In genomic region chr1:41919131-41919530, GRCh38 we compare ENCODE assay signal across 8 cellular contexts. TPM values are rescaled to one million over a fixed set of nuclear protein-coding genes. Genes with fewer than 3 reads are reported as not detected.
DNase-seq lines count a peak whose midpoint lies in the region; ATAC-seq, FAIRE-seq and TF ChIP-seq lines count a peak whose summit lies in the region.
"Had no signal": no experiment of that assay in that cellular context is flagged by ENCODE, and none has a peak within 500 bp of the region (broad histone marks: within the 10 kb centered on the region; RNA-seq: fewer than 3 reads in every experiment).

No MANE protein-coding gene starts in this region.

- no peak for FAIRE-seq in pancreas (lab: Jason Lieb, UNC)

- H3K4me3 ChIP-seq in HUES48 (ENCODE audit: low read depth, low read length), result peak overlapping the region; percentile 50
- H3K4me3 ChIP-seq in body of pancreas, result no peak overlapping the region
- no peak overlapping the region for H3K4me3 ChIP-seq in mucosa of descending colon
- no peak overlapping the region for H3K4me3 ChIP-seq in pancreas

- H3K27me3 Mint-ChIP-seq in Calu3 (ENCODE audit: unreplicated experiment) (no peaks in the 10 kb centered on the region), neural crest cell (ENCODE audit: low read depth) (peaks cover 32% of the 10 kb centered on the region)
- peaks cover 2% of the 10 kb centered on the region for H3K27me3 Mint-ChIP-seq in activated naive CD8-positive, alpha-beta T cell treated with anti-CD3 and anti-CD28 coated beads, Interleukin-2, amount 50 U/mL, for 24 hours

- TF ChIP-seq POLR2A in body of pancreas (IDR thresholded peaks at IDR 0.05), result no peak

- H3K36me3 ChIP-seq in HUES48 (ENCODE audit: control insufficient read depth, insufficient read depth, low read length) (no peaks in the 10 kb centered on the region), body of pancreas (replicated peaks in 1 of 2; ENCODE audit: insufficient read depth in 1 of 2, low read depth in 2 of 2) (no peaks in the 10 kb centered on the region), mucosa of descending colon (ENCODE audit: low read depth) (no peaks in the 10 kb centered on the region), pancreas (no peaks in the 10 kb centered on the region)
- H3K36me3 ChIP-seq: SJCRH30 had no signal

- no peak for DNase-seq in Calu3
- no peak for DNase-seq in activated naive CD8-positive, alpha-beta T cell treated with anti-CD3 and anti-CD28 coated beads, Interleukin-2, amount 50 U/mL, for 24 hours
- no peak for DNase-seq in neural crest cell (ENCODE audit: low read depth, low spot score)
- DNase-seq in body of pancreas, result no peak
- DNase-seq in mucosa of descending colon, result no peak
- DNase-seq in pancreas, result no peak

- peaks cover 34% of the 10 kb centered on the region for H3K36me3 Mint-ChIP-seq in Calu3 (ENCODE audit: insufficient read depth, unreplicated experiment)
- peaks cover 2% of the 10 kb centered on the region for H3K36me3 Mint-ChIP-seq in activated naive CD8-positive, alpha-beta T cell treated with anti-CD3 and anti-CD28 coated beads, Interleukin-2, amount 50 U/mL, for 24 hours (ENCODE audit: low read depth)
- H3K36me3 Mint-ChIP-seq in neural crest cell (ENCODE audit: low read depth), result no peaks in the 10 kb centered on the region

- H3K4me1 Mint-ChIP-seq in Calu3 (ENCODE audit: low read depth, unreplicated experiment) (peaks cover 54% of the 10 kb centered on the region), neural crest cell (peaks cover 35% of the 10 kb centered on the region)
- H3K4me1 Mint-ChIP-seq in activated naive CD8-positive, alpha-beta T cell treated with anti-CD3 and anti-CD28 coated beads, Interleukin-2, amount 50 U/mL, for 24 hours, result peaks cover 62% of the 10 kb centered on the region

- no peak for ATAC-seq in activated naive CD8-positive, alpha-beta T cell treated with anti-CD3 and anti-CD28 coated beads, Interleukin-2, amount 50 U/mL, for 24 hours
- ATAC-seq in body of pancreas (no peak), mucosa of descending colon (no peak), pancreas (no peak)

- intact Hi-C loops in Calu3 (cut with micrococcal nuclease; ENCODE audit: unreplicated experiment) (loop anchor here (10.0 kb wide), 1 partner anchor 116 kb away; no protein-coding TSS in a partner anchor), body of pancreas (cut with DNase I) (no loop called here), mucosa of descending colon (cut with DNase I, micrococcal nuclease) (no loop called here), pancreas (cut with DNase I) (no loop called here)

- H3K27ac Mint-ChIP-seq in Calu3 (ENCODE audit: unreplicated experiment) (peak overlapping the region; percentile 58), neural crest cell (ENCODE audit: unreplicated experiment) (no peak overlapping the region)
- H3K27ac Mint-ChIP-seq in activated naive CD8-positive, alpha-beta T cell treated with anti-CD3 and anti-CD28 coated beads, Interleukin-2, amount 50 U/mL, for 24 hours, result peak overlapping the region; percentile 84

- H3K9me3 ChIP-seq in HUES48 (ENCODE audit: control insufficient read depth, insufficient read depth, low read length) (no peaks in the 10 kb centered on the region), body of pancreas (no peaks in the 10 kb centered on the region), mucosa of descending colon (no peaks in the 10 kb centered on the region), pancreas (no peaks in the 10 kb centered on the region)
- H3K9me3 ChIP-seq: SJCRH30 had no signal

- no TSS peak for BruUV-seq in Calu3 (replicated peaks; lab: Mats Ljungman, UMichigan)

- peak overlapping the region; percentile 80 for H3K4me3 Mint-ChIP-seq in Calu3 (ENCODE audit: low read depth, unreplicated experiment)
- peak overlapping the region; percentile 84 for H3K4me3 Mint-ChIP-seq in activated naive CD8-positive, alpha-beta T cell treated with anti-CD3 and anti-CD28 coated beads, Interleukin-2, amount 50 U/mL, for 24 hours
- H3K4me3 Mint-ChIP-seq in neural crest cell, result peak overlapping the region; percentile 91

- peaks cover 26% of the 10 kb centered on the region for H3K4me1 ChIP-seq in HUES48 (ENCODE audit: control insufficient read depth, insufficient read depth, low read length)
- H3K4me1 ChIP-seq in body of pancreas, result peaks cover 28% of the 10 kb centered on the region
- H3K4me1 ChIP-seq in mucosa of descending colon (ENCODE audit: low read depth), result peaks cover 13% of the 10 kb centered on the region
- peaks cover 0 to 12% (median 0%) of the 10 kb centered on the region in 3 donors for H3K4me1 ChIP-seq in pancreas

- H3K27ac ChIP-seq in HUES48 (ENCODE audit: low read depth, low read length) (no peak overlapping the region), body of pancreas (no peak overlapping the region), pancreas (no peak overlapping the region)
- H3K27ac ChIP-seq: SJCRH30 had no signal

- H3K27me3 ChIP-seq in HUES48 (ENCODE audit: control insufficient read depth, insufficient read depth, low read length) (peaks cover 50% of the 10 kb centered on the region), body of pancreas (no peaks in the 10 kb centered on the region), pancreas (no peaks in the 10 kb centered on the region)

- H3K9ac ChIP-seq in HUES48 (ENCODE audit: low read depth, low read length), result no peak overlapping the region

- 40 to 56% methylated on average over 9 of the region's 9 CpGs for WGBS in body of pancreas, 2 donors
- 55 to 56% methylated on average over 9 of the region's 9 CpGs for WGBS in pancreas, 2 donors

- TF ChIP-seq CTCF in Calu3 (IDR thresholded peaks at IDR 0.05; ENCODE audit: unreplicated experiment) (no peak), neural crest cell (conservative IDR thresholded peaks at IDR 0.05) (no peak), body of pancreas (IDR thresholded peaks at IDR 0.05) (no peak), mucosa of descending colon (IDR thresholded peaks at IDR 0.05) (no peak), pancreas (IDR thresholded peaks at IDR 0.05) (no peak)

- CTCF ChIA-PET in Calu3 (lab: Charles Lee), result interaction anchor here (0.6 to 3.0 kb wide), 2 partner anchors 36 to 291 kb away, joined by 4 to 10 read pairs; no protein-coding TSS in a partner anchor

- H3K9me3 Mint-ChIP-seq in Calu3 (ENCODE audit: low read depth, unreplicated experiment) (no peaks in the 10 kb centered on the region), neural crest cell (peaks cover 3% of the 10 kb centered on the region)
- H3K9me3 Mint-ChIP-seq in activated naive CD8-positive, alpha-beta T cell treated with anti-CD3 and anti-CD28 coated beads, Interleukin-2, amount 50 U/mL, for 24 hours, result no peaks in the 10 kb centered on the region

RNA-seq across cellular contexts. Expression of gene HIVEP3, which starts 0.4 kb away (rescaled TPM):
- total RNA-seq in Calu3 (2022) (5.6 and 9.0 TPM in 2 replicates), neural crest cell (1.2 and 1.5 TPM in 2 replicates), body of pancreas (1 to 10 TPM; 3.4 to 4.0 TPM), mucosa of descending colon (1 to 10 TPM; 4.9 to 6.5 (median 6.1) TPM), pancreas (1 to 10 TPM; 2.8 to 5.0 (median 3.1) TPM)
- 1 to 10 TPM; 2.7 to 3.7 TPM for polyA plus RNA-seq in pancreas
